29 cellular contexts compared by ENCODE assay signal in genomic region chr1:18047122-18047521, GRCh38.
"Had no signal": no experiment of that assay in that cellular context is flagged by ENCODE, and none has a peak within 500 bp of the region (broad histone marks: within the 10 kb centered on the region; RNA-seq: fewer than 3 reads in every experiment).

No MANE protein-coding gene starts in this region.

- H3K4me3 Mint-ChIP-seq: activated CD4-positive, alpha-beta T cell treated with anti-CD3 and anti-CD28 coated beads for 36 hours; activated CD4-positive, alpha-beta T cell treated with anti-CD3 and anti-CD28 coated beads, Interleukin-2, amount 10 ng/mL, durations not matched to agents 7 days and 5 days; activated CD8-positive, alpha-beta T cell treated with anti-CD3 and anti-CD28 coated beads, Interleukin-2, amount 10 ng/mL, durations not matched to agents 7 days and 5 days; activated naive CD4-positive, alpha-beta T cell treated with anti-CD3 and anti-CD28 coated beads, Interleukin-2, amount 50 U/mL, for 24 hours; activated naive CD8-positive, alpha-beta T cell treated with anti-CD3 and anti-CD28 coated beads, Interleukin-2, amount 10 ng/mL, durations not matched to agents 7 days and 5 days; activated T-cell treated with anti-CD3 and anti-CD28 coated beads, Interleukin-2, amount 50 U/mL, for 24 hours; T-helper 1 cell treated with Interleukin-12 subunit alpha and Interleukin-12 subunit beta and Interleukin-4 antibody, amounts not matched to agents 30 μg/mL and 1 μg/mL, for 36 hours; T-helper 2 cell treated with Interferon-gamma antibody and Interleukin-4, amounts not matched to agents 5 μg/mL and 100 μg/mL, for 36 hours; WTC11 had no signal

- H3K27me3 ChIP-seq: body of pancreas had no signal

- DNase-seq: activated CD4-positive, alpha-beta T cell treated with anti-CD3 and anti-CD28 coated beads for 36 hours; activated CD4-positive, alpha-beta T cell treated with anti-CD3 and anti-CD28 coated beads, Interleukin-2, amount 10 ng/mL, durations not matched to agents 7 days and 5 days; activated CD4-positive, alpha-beta T cell treated with anti-CD3 and anti-CD28 coated beads, Interleukin-2, amount 50 U/mL, for 48 hours; activated CD8-positive, alpha-beta T cell treated with anti-CD3 and anti-CD28 coated beads, Interleukin-2, amount 10 ng/mL, durations not matched to agents 7 days and 5 days; activated gamma-delta T cell; activated naive CD4-positive, alpha-beta T cell treated with Interleukin-2 at 50 U/mL for 16 hours; activated naive CD8-positive, alpha-beta T cell treated with anti-CD3 and anti-CD28 coated beads, Interleukin-2, amount 10 ng/mL, durations not matched to agents 7 days and 5 days; activated T-cell treated with anti-CD3 and anti-CD28 coated beads, Interleukin-2, amount 50 U/mL, for 24 hours; amygdala; body of pancreas; Karpas-422; NCI-H1105; NCI-H1417 treated with DMSO at 0.1 percent for 48 hours; NCI-H187 treated with DMSO at 0.1 percent for 48 hours; NCI-H2081; NCI-H345; NCI-H526 treated with DMSO at 0.1 percent for 48 hours; NCI-H774; SHP77 treated with DMSO at 0.1 percent for 48 hours; SK-N-SH had no signal

- H3K36me3 Mint-ChIP-seq: activated naive CD4-positive, alpha-beta T cell treated with anti-CD3 and anti-CD28 coated beads, Interleukin-2, amount 50 U/mL, for 24 hours; activated naive CD8-positive, alpha-beta T cell treated with anti-CD3 and anti-CD28 coated beads, Interleukin-2, amount 10 ng/mL, durations not matched to agents 7 days and 5 days; WTC11 had no signal

- H3K9me3 ChIP-seq: body of pancreas, breast epithelium, SJSA1, SK-N-SH had no signal

- H3K4me1 Mint-ChIP-seq: activated CD4-positive, alpha-beta T cell treated with anti-CD3 and anti-CD28 coated beads for 36 hours; activated CD4-positive, alpha-beta T cell treated with anti-CD3 and anti-CD28 coated beads, Interleukin-2, amount 10 ng/mL, durations not matched to agents 7 days and 5 days; activated naive CD4-positive, alpha-beta T cell treated with anti-CD3 and anti-CD28 coated beads, Interleukin-2, amount 50 U/mL, for 24 hours; activated naive CD8-positive, alpha-beta T cell treated with anti-CD3 and anti-CD28 coated beads, Interleukin-2, amount 10 ng/mL, durations not matched to agents 7 days and 5 days had no signal

- H3K27me3 Mint-ChIP-seq: activated CD4-positive, alpha-beta T cell treated with anti-CD3 and anti-CD28 coated beads, Interleukin-2, amount 10 ng/mL, durations not matched to agents 7 days and 5 days; activated naive CD4-positive, alpha-beta T cell treated with anti-CD3 and anti-CD28 coated beads, Interleukin-2, amount 50 U/mL, for 24 hours; activated naive CD8-positive, alpha-beta T cell treated with anti-CD3 and anti-CD28 coated beads, Interleukin-2, amount 10 ng/mL, durations not matched to agents 7 days and 5 days had no signal

- H3K4me3 ChIP-seq: body of pancreas, breast epithelium, SJSA1 had no signal

- H3K36me3 ChIP-seq: breast epithelium, SJSA1 had no signal

- ATAC-seq: activated CD4-positive, alpha-beta T cell treated with anti-CD3 and anti-CD28 coated beads for 36 hours; activated CD4-positive, CD25-positive, alpha-beta regulatory T cell treated with anti-CD3 and anti-CD28 coated beads, Interleukin-2, amount 50 U/mL, for 24 hours; activated CD8-positive, alpha-beta T cell treated with anti-CD3 and anti-CD28 coated beads, Interleukin-2, amount 10 ng/mL, durations not matched to agents 7 days and 5 days; body of pancreas; Panc1; WTC11 had no signal

- H3K27ac ChIP-seq: body of pancreas, breast epithelium, SJSA1 had no signal

- H3K9me2 ChIP-seq: SK-N-SH had no signal

- H3K27ac Mint-ChIP-seq: activated CD4-positive, alpha-beta T cell treated with anti-CD3 and anti-CD28 coated beads for 36 hours; activated CD4-positive, alpha-beta T cell treated with anti-CD3 and anti-CD28 coated beads, Interleukin-2, amount 10 ng/mL, durations not matched to agents 7 days and 5 days; activated CD8-positive, alpha-beta T cell treated with anti-CD3 and anti-CD28 coated beads, Interleukin-2, amount 10 ng/mL, durations not matched to agents 7 days and 5 days; activated naive CD4-positive, alpha-beta T cell treated with anti-CD3 and anti-CD28 coated beads, Interleukin-2, amount 50 U/mL, for 24 hours; activated naive CD8-positive, alpha-beta T cell treated with anti-CD3 and anti-CD28 coated beads, Interleukin-2, amount 10 ng/mL, durations not matched to agents 7 days and 5 days; activated T-cell treated with anti-CD3 and anti-CD28 coated beads, Interleukin-2, amount 50 U/mL, for 24 hours; activated T-helper 2 cell treated with anti-CD3 and anti-CD28 coated beads, Interferon-gamma antibody, Interleukin-2, Interleukin-4, amounts not matched to agents 10 μg/mL and 5 μg/mL and 100 μg/mL, durations not matched to agents 14 hours and 24 hours and 36 hours; T-helper 1 cell treated with Interleukin-12 subunit alpha and Interleukin-12 subunit beta and Interleukin-4 antibody, amounts not matched to agents 30 μg/mL and 1 μg/mL, for 36 hours; T-helper 2 cell treated with Interferon-gamma antibody and Interleukin-4, amounts not matched to agents 5 μg/mL and 100 μg/mL, for 36 hours; WTC11 had no signal

- H3K4me2 ChIP-seq: SK-N-SH had no signal

- H3K4me1 ChIP-seq: body of pancreas, breast epithelium, SJSA1 had no signal
